In the genomic region with DNA sequence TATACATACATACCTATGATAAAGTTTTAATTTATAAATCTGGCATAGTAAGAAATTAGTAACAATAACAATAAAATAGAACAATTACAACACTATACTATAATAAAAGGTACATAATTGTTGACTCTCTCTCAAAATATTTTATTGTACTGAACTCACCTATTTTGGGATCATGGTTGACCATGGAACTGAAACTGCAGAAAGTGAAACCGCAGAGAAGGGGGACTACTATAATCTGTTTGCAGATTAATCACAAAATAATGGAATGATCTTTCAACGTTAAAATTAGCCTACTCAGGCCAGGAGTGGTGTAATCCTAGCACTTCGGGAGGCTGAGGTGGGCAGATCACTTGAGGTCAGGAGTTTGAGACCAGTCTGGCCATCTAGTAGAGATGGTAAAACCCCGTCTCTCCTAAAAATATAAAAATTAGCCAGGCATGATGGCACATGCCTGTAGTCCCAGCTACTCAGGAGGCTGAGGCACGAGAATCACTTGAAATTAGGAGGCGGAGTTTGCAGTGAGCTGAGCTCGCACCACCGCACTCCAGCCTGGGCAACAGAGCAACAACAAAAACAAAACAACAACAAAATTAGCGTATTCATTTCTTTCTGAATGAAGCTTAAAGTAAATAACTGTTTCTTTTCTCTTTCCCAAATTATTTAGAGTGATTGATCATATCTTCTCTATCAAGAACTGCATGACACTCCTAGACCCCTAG, we compare ENCODE assay signal across 17 cellular contexts. TPM values are rescaled to one million over a fixed set of nuclear protein-coding genes. Genes with fewer than 3 reads are reported as not detected.
DNase-seq lines count a peak whose midpoint lies in the region; ATAC-seq, FAIRE-seq and TF ChIP-seq lines count a peak whose summit lies in the region.
"Had no signal": no experiment of that assay in that cellular context is flagged by ENCODE, and none has a peak within 500 bp of the region (broad histone marks: within the 10 kb centered on the region; RNA-seq: fewer than 3 reads in every experiment).

No MANE protein-coding gene starts in this region.

- H3K36me3 ChIP-seq in Karpas-422 (ENCODE audit: insufficient read depth, low read length): peaks cover 58% of the 10 kb centered on the region
- H3K36me3 ChIP-seq: breast epithelium, left ventricle myocardium inferior, prostate gland, thoracic aorta had no signal

- no peak for ATAC-seq in activated CD8-positive, alpha-beta T cell treated with anti-CD3 and anti-CD28 coated beads, Interleukin-2, amount 10 ng/mL, durations not matched to agents 7 days and 5 days
- ATAC-seq in natural killer cell: peak in 1 of 3 donors; percentile 6

- H2AFZ ChIP-seq in Karpas-422 (ENCODE audit: low read length): no peak overlapping the region

- H4K20me1 ChIP-seq in Karpas-422 (ENCODE audit: insufficient read depth, low read depth, low read length): no peaks in the 10 kb centered on the region

- peaks cover 54% of the 10 kb centered on the region for H3K79me2 ChIP-seq in Karpas-422 (ENCODE audit: low read length)

- TF ChIP-seq CTCF in natural killer cell (IDR thresholded peaks at IDR 0.05): no peak

- peaks cover 71% of the 10 kb centered on the region for H3K4me1 Mint-ChIP-seq in activated CD4-positive, alpha-beta T cell treated with anti-CD3 and anti-CD28 coated beads, Interleukin-2, amount 10 ng/mL, durations not matched to agents 7 days and 5 days
- peaks cover 69% of the 10 kb centered on the region for H3K4me1 Mint-ChIP-seq in activated CD8-positive, alpha-beta T cell treated with anti-CD3 and anti-CD28 coated beads, Interleukin-2, amount 10 ng/mL, durations not matched to agents 7 days and 5 days (ENCODE audit: low read depth)
- peaks cover 62 to 72% of the 10 kb centered on the region in 2 donors for H3K4me1 Mint-ChIP-seq in natural killer cell

- peak overlapping the region; percentile 41 for H3K4me3 Mint-ChIP-seq in activated CD4-positive, alpha-beta T cell treated with anti-CD3 and anti-CD28 coated beads, Interleukin-2, amount 10 ng/mL, durations not matched to agents 7 days and 5 days
- H3K4me3 Mint-ChIP-seq in activated CD8-positive, alpha-beta T cell treated with anti-CD3 and anti-CD28 coated beads, Interleukin-2, amount 10 ng/mL, durations not matched to agents 7 days and 5 days: peak overlapping the region; percentile 47
- peak overlapping the region; percentile 64 for H3K4me3 Mint-ChIP-seq in natural killer cell

- no peaks in the 10 kb centered on the region for H3K27me3 ChIP-seq in Karpas-422 (ENCODE audit: low read length)
- H3K27me3 ChIP-seq: breast epithelium had no signal

- no peaks in the 10 kb centered on the region for H3K27me3 Mint-ChIP-seq in activated CD4-positive, alpha-beta T cell treated with anti-CD3 and anti-CD28 coated beads, Interleukin-2, amount 10 ng/mL, durations not matched to agents 7 days and 5 days
- H3K27me3 Mint-ChIP-seq in activated CD8-positive, alpha-beta T cell treated with anti-CD3 and anti-CD28 coated beads, Interleukin-2, amount 10 ng/mL, durations not matched to agents 7 days and 5 days (ENCODE audit: low read depth): no peaks in the 10 kb centered on the region
- no peaks in the 10 kb centered on the region for H3K27me3 Mint-ChIP-seq in natural killer cell (ENCODE audit: low read depth in 2 of 2)

- no peaks in the 10 kb centered on the region for H3K9me2 ChIP-seq in Karpas-422 (replicated peaks; ENCODE audit: insufficient read depth, low read length)

- H3K4me3 ChIP-seq in Karpas-422 (ENCODE audit: low read length): no peak overlapping the region
- H3K4me3 ChIP-seq: breast epithelium, left ventricle myocardium inferior, prostate gland, thoracic aorta had no signal

- CTCF ChIA-PET in activated CD4-positive, alpha-beta T cell treated with anti-CD3 and anti-CD28 coated beads, Interleukin-2, amount 10 ng/mL, durations not matched to agents 7 days and 5 days (lab: Charles Lee): interaction anchor here (1.1 to 1.9 kb wide), 7 partner anchors 11 to 271 kb away, joined by 3 to 7 read pairs (median 6); no protein-coding TSS in a partner anchor
- CTCF ChIA-PET in activated CD8-positive, alpha-beta T cell treated with anti-CD3 and anti-CD28 coated beads, Interleukin-2, amount 10 ng/mL, durations not matched to agents 7 days and 5 days (lab: Charles Lee): interaction anchor here (0.6 to 3.6 kb wide), 11 partner anchors 10 to 196 kb away, joined by 3 to 12 read pairs (median 5); a partner anchor contains a TSS

- POLR2A ChIA-PET in activated CD4-positive, alpha-beta T cell treated with anti-CD3 and anti-CD28 coated beads, Interleukin-2, amount 10 ng/mL, durations not matched to agents 7 days and 5 days (lab: Charles Lee): interaction anchor here (1.2 kb wide), 1 partner anchor 25 kb away, joined by 4 read pairs; no protein-coding TSS in a partner anchor
- POLR2A ChIA-PET in activated CD8-positive, alpha-beta T cell treated with anti-CD3 and anti-CD28 coated beads, Interleukin-2, amount 10 ng/mL, durations not matched to agents 7 days and 5 days (lab: Charles Lee): interaction anchor here (1.0 to 1.4 kb wide), 7 partner anchors 10 to 86 kb away, joined by 3 to 5 read pairs (median 4); no protein-coding TSS in a partner anchor

- H3K4me1 ChIP-seq in Karpas-422 (ENCODE audit: low read length): peaks cover 15% of the 10 kb centered on the region
- H3K4me1 ChIP-seq: breast epithelium, Caco-2, left ventricle myocardium inferior, prostate gland had no signal

- peaks cover 22% of the 10 kb centered on the region for H3K9me3 Mint-ChIP-seq in activated CD4-positive, alpha-beta T cell treated with anti-CD3 and anti-CD28 coated beads, Interleukin-2, amount 10 ng/mL, durations not matched to agents 7 days and 5 days
- H3K9me3 Mint-ChIP-seq in activated CD8-positive, alpha-beta T cell treated with anti-CD3 and anti-CD28 coated beads, Interleukin-2, amount 10 ng/mL, durations not matched to agents 7 days and 5 days (ENCODE audit: insufficient read depth): peaks cover 8% of the 10 kb centered on the region
- peaks cover 0 to 5% of the 10 kb centered on the region in 2 donors for H3K9me3 Mint-ChIP-seq in natural killer cell

- FAIRE-seq in urothelium cell line (lab: Jason Lieb, UNC): no peak
- FAIRE-seq: G401.6 had no signal

- no peaks in the 10 kb centered on the region; the same call in 1 of the 2 replicates for H3K9me3 ChIP-seq in Karpas-422 (ENCODE audit: low read length)
- H3K9me3 ChIP-seq: prostate gland, thoracic aorta had no signal

- DNase-seq in activated CD4-positive, alpha-beta T cell treated with anti-CD3 and anti-CD28 coated beads, Interleukin-2, amount 10 ng/mL, durations not matched to agents 7 days and 5 days: no peak
- no peak for DNase-seq in activated CD4-positive, alpha-beta T cell treated with anti-CD3 and anti-CD28 coated beads, Interleukin-2, amount 50 U/mL, for 4 hours
- no peak for DNase-seq in Karpas-422
- no peak for DNase-seq in activated CD8-positive, alpha-beta T cell treated with anti-CD3 and anti-CD28 coated beads, Interleukin-2, amount 10 ng/mL, durations not matched to agents 7 days and 5 days
- DNase-seq in natural killer cell: no peak
- DNase-seq in stimulated activated naive CD4-positive, alpha-beta T cell (lab: John Stamatoyannopoulos, UW): no peak
- DNase-seq in foreskin melanocyte: no peak
- DNase-seq in urothelium cell line (ENCODE audit: low spot score): no peak
- DNase-seq: Caco-2, left ventricle myocardium inferior, NCI-H1930 had no signal

- H3K36me3 Mint-ChIP-seq in activated CD4-positive, alpha-beta T cell treated with anti-CD3 and anti-CD28 coated beads, Interleukin-2, amount 10 ng/mL, durations not matched to agents 7 days and 5 days (ENCODE audit: low read depth): peaks cover 66% of the 10 kb centered on the region
- peaks cover 42% of the 10 kb centered on the region for H3K36me3 Mint-ChIP-seq in activated CD8-positive, alpha-beta T cell treated with anti-CD3 and anti-CD28 coated beads, Interleukin-2, amount 10 ng/mL, durations not matched to agents 7 days and 5 days (ENCODE audit: low read depth)
- peaks cover 9% of the 10 kb centered on the region for H3K36me3 Mint-ChIP-seq in natural killer cell

- peak overlapping the region; percentile 35; the same call in 1 of the 2 replicates for H3K27ac ChIP-seq in Karpas-422 (ENCODE audit: low read length)
- H3K27ac ChIP-seq: breast epithelium, left ventricle myocardium inferior, prostate gland, thoracic aorta had no signal

- intact Hi-C loops in natural killer cell (cut with micrococcal nuclease): loop anchor here (2.0 kb wide), 2 partner anchors 46 to 48 kb away; a partner anchor contains a TSS

- no peak overlapping the region for H3K9ac ChIP-seq in Karpas-422 (ENCODE audit: low read length)

- H3K27ac Mint-ChIP-seq in activated CD4-positive, alpha-beta T cell treated with anti-CD3 and anti-CD28 coated beads, Interleukin-2, amount 10 ng/mL, durations not matched to agents 7 days and 5 days: peak overlapping the region; percentile 90
- peak overlapping the region; percentile 68 for H3K27ac Mint-ChIP-seq in activated CD8-positive, alpha-beta T cell treated with anti-CD3 and anti-CD28 coated beads, Interleukin-2, amount 10 ng/mL, durations not matched to agents 7 days and 5 days
- peak overlapping the region; percentile 73 to 94 for H3K27ac Mint-ChIP-seq in natural killer cell

- H3K4me2 ChIP-seq in Karpas-422 (ENCODE audit: low read depth, low read length, poor library complexity, severe bottlenecking): no peak overlapping the region

RNA-seq across cellular contexts. Expression of a gene that starts 45.7 kb away (rescaled TPM):
- 10 to 100 TPM; 33.1 to 39.8 TPM for total RNA-seq in activated CD4-positive, alpha-beta T cell treated with anti-CD3 and anti-CD28 coated beads, Interleukin-2, amount 10 ng/mL, durations not matched to agents 7 days and 5 days
- 83.0 and 137 TPM in 2 replicates for total RNA-seq in Karpas-422 (2014; rRNA removed; shearing (Covaris generic); ENCODE audit: low replicate concordance)
- 10 to 100 TPM; 31.1 to 31.9 TPM for total RNA-seq in activated CD8-positive, alpha-beta T cell treated with anti-CD3 and anti-CD28 coated beads, Interleukin-2, amount 10 ng/mL, durations not matched to agents 7 days and 5 days
- total RNA-seq in natural killer cell: 100 to 1,000 TPM; 134 to 162 (median 139) TPM
- total RNA-seq: A673, myocyte had no signal

RNA-seq across cellular contexts. Expression of a gene that starts 49.6 kb away (rescaled TPM):
- total RNA-seq in activated CD4-positive, alpha-beta T cell treated with anti-CD3 and anti-CD28 coated beads, Interleukin-2, amount 10 ng/mL, durations not matched to agents 7 days and 5 days: not detected
- 3.9 and 10.4 TPM in 2 replicates for total RNA-seq in Karpas-422 (2014; rRNA removed; shearing (Covaris generic); ENCODE audit: low replicate concordance)
- total RNA-seq in activated CD8-positive, alpha-beta T cell treated with anti-CD3 and anti-CD28 coated beads, Interleukin-2, amount 10 ng/mL, durations not matched to agents 7 days and 5 days: not detected
- total RNA-seq in natural killer cell: not detected
- total RNA-seq: A673, breast epithelium, Caco-2, left ventricle myocardium inferior, myocyte, thoracic aorta had no signal
